Comparison of ENCODE assay signal across 1 cellular context in genomic region chr19:51366050-51366998, GRCh38.
TF ChIP-seq lines count a peak whose summit lies in the region.

ETFB (minus strand) TSS chr19:51366388; CDS start chr19:51366326, 62 bp downstream.

TF ChIP-seq in HepG2, 621 proteins besides CTCF, POLR2A, EP300 and RAD21 (continued from another document and continues in another):
- TF ChIP-seq E2F5 (CRISPR knock-in tag; conservative IDR thresholded peaks at IDR 0.05) (no peak), NR0B2 (CRISPR knock-in tag; IDR thresholded peaks at IDR 0.05) (0 out of 2 replicates have a peak, but pooled peaks have one; percentile 50), SMARCC2 (IDR thresholded peaks at IDR 0.05) (no peak), DMTF1 (CRISPR knock-in tag; IDR thresholded peaks at IDR 0.05) (no peak), MIXL1 (CRISPR knock-in tag; IDR thresholded peaks at IDR 0.05) (no peak), CEBPG (CRISPR knock-in tag; IDR thresholded peaks at IDR 0.05) (peak; percentile 23; the same call in 1 of the 2 replicates), KLF12 (CRISPR knock-in tag; IDR thresholded peaks at IDR 0.05; ENCODE audit: borderline replicate concordance) (no peak), KLF9 (CRISPR knock-in tag; IDR thresholded peaks at IDR 0.05; ENCODE audit: low read depth) (no peak), PAWR (CRISPR knock-in tag; IDR thresholded peaks at IDR 0.05; ENCODE audit: borderline replicate concordance) (no peak), BCLAF1 (IDR thresholded peaks at IDR 0.05) (no peak), ZNF747 (CRISPR knock-in tag; IDR thresholded peaks at IDR 0.05; ENCODE audit: borderline replicate concordance) (no peak; the same call in 1 of the 2 replicates), RFX1 (IDR thresholded peaks at IDR 0.05) (no peak), ZNF580 (CRISPR knock-in tag; IDR thresholded peaks at IDR 0.05; ENCODE audit: borderline replicate concordance, low read depth) (no peak), RCOR2 (CRISPR knock-in tag; IDR thresholded peaks at IDR 0.05) (no peak), SNAPC5 (CRISPR knock-in tag; IDR thresholded peaks at IDR 0.05; ENCODE audit: borderline replicate concordance) (no peak), EEA1 (CRISPR knock-in tag; IDR thresholded peaks at IDR 0.05; ENCODE audit: borderline replicate concordance) (no peak), AHDC1 (CRISPR knock-in tag; IDR thresholded peaks at IDR 0.05; ENCODE audit: borderline replicate concordance) (no peak), ZNF136 (CRISPR knock-in tag; IDR thresholded peaks at IDR 0.05; ENCODE audit: low read depth) (no peak), RBAK (CRISPR knock-in tag; IDR thresholded peaks at IDR 0.05) (no peak), ZNF207 (IDR thresholded peaks at IDR 0.05; ENCODE audit: borderline replicate concordance) (no peak), ARID3A (IDR thresholded peaks at IDR 0.05; ENCODE audit: low read depth, low read length) (0 out of 2 replicates have a peak, but pooled peaks have one; percentile 15), ZBTB21 (CRISPR knock-in tag; IDR thresholded peaks at IDR 0.05) (no peak), CBX1 (IDR thresholded peaks at IDR 0.05; ENCODE audit: low read depth) (no peak), GATAD1 (CRISPR knock-in tag; IDR thresholded peaks at IDR 0.05) (peak; percentile 19; the same call in 1 of the 2 replicates), ZNF276 (CRISPR knock-in tag; IDR thresholded peaks at IDR 0.05; ENCODE audit: low read depth) (no peak), SIN3A (IDR thresholded peaks at IDR 0.05; ENCODE audit: borderline replicate concordance, low read depth, low read length) (peak; percentile 83; the same call in 1 of the 2 replicates), TOPORS (CRISPR knock-in tag; IDR thresholded peaks at IDR 0.05) (no peak; the same call in none of the 2 replicates), ZNF205 (CRISPR knock-in tag; IDR thresholded peaks at IDR 0.05) (no peak; the same call in 1 of the 2 replicates), POGK (CRISPR knock-in tag; conservative IDR thresholded peaks at IDR 0.05) (peak; percentile 72), SPEN (CRISPR knock-in tag; IDR thresholded peaks at IDR 0.05; ENCODE audit: low read depth) (peak; percentile 73), PHB2 (IDR thresholded peaks at IDR 0.05; ENCODE audit: partially characterized antibody) (no peak), MEIS2 (CRISPR knock-in tag; IDR thresholded peaks at IDR 0.05) (peak; percentile 37; the same call in 1 of the 2 replicates), SRSF9 (IDR thresholded peaks at IDR 0.05; ENCODE audit: borderline replicate concordance, insufficient read depth, low read depth, low read length, poor library complexity, severe bottlenecking) (no peak), ZNF337 (CRISPR knock-in tag; IDR thresholded peaks at IDR 0.05; ENCODE audit: borderline replicate concordance, low read depth) (no peak; the same call in 1 of the 2 replicates), ZKSCAN8 (CRISPR knock-in tag; IDR thresholded peaks at IDR 0.05; ENCODE audit: borderline replicate concordance) (no peak), CENPX (CRISPR knock-in tag; IDR thresholded peaks at IDR 0.05) (no peak), KDM3A (CRISPR knock-in tag; IDR thresholded peaks at IDR 0.05; ENCODE audit: low read depth) (no peak), ZNF878 (CRISPR knock-in tag; IDR thresholded peaks at IDR 0.05) (0 out of 2 replicates have a peak, but pooled peaks have one; percentile 27), KDM6A (CRISPR knock-in tag; IDR thresholded peaks at IDR 0.05; ENCODE audit: low read depth) (no peak), SKIL (CRISPR knock-in tag; IDR thresholded peaks at IDR 0.05; ENCODE audit: borderline replicate concordance) (0 out of 2 replicates have a peak, but pooled peaks have one; percentile 12), RFX5 (IDR thresholded peaks at IDR 0.05; ENCODE audit: low read depth, low read length) (no peak; the same call in none of the 2 replicates)
